In the genomic region with DNA sequence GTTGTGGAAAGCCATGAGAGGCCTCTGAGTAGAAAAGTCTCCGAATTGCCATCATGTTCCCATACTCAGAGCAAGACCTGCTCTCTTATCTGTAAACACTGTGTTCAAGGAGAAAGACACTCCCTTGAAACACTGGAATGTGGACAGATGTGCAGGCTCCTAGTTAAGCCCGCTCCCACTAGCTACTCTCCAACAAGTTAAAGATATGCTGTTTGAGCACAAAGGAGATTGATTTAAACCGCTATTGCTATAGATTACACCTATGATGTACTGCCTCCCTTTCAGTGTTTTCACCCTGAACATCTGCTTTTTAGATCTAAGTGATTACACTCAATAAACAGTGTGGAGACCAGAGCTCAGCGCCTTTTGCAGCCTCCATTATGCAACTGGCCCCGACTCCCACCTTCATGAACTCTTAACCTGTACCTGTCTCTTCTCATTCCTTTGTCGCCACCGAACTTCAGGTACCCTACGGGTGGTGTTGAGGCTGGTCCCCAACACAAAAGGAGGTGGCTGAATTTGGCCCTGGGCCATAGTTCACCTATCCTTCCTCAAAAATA, we compare ENCODE assay signal across 17 cellular contexts. TPM values are rescaled to one million over a fixed set of nuclear protein-coding genes. Genes with fewer than 3 reads are reported as not detected.
DNase-seq lines count a peak whose midpoint lies in the region; ATAC-seq and FAIRE-seq lines count a peak whose summit lies in the region.
"Had no signal": no experiment of that assay in that cellular context is flagged by ENCODE, and none has a peak within 500 bp of the region (broad histone marks: within the 10 kb centered on the region; RNA-seq: fewer than 3 reads in every experiment).

No MANE protein-coding gene starts in this region.

- no peaks in the 10 kb centered on the region for H3K9me3 Mint-ChIP-seq in activated CD4-positive, alpha-beta T cell treated with anti-CD3 and anti-CD28 coated beads, Interleukin-2, amount 10 ng/mL, durations not matched to agents 24 days and 14 days
- no peaks in the 10 kb centered on the region for H3K9me3 Mint-ChIP-seq in T-cell
- H3K9me3 Mint-ChIP-seq: CD14-positive monocyte; CD8-positive, alpha-beta T cell; H9 had no signal

- DNase-seq in activated CD4-positive, alpha-beta T cell treated with anti-CD3 and anti-CD28 coated beads, Interleukin-2, amount 10 ng/mL, durations not matched to agents 24 days and 14 days, result peak; percentile 46
- DNase-seq in activated CD4-positive, alpha-beta T cell treated with anti-CD3 and anti-CD28 coated beads for 4 hours, result no peak
- DNase-seq in T-cell, result no peak
- peak; percentile 13 for DNase-seq in left kidney (ENCODE audit: low read depth, low spot score)
- peak; percentile 47 for DNase-seq in small intestine
- DNase-seq in HUDEP-2 (lab: John Stamatoyannopoulos, UW; ENCODE audit: unreplicated experiment in 76 of 76), result no peak
- no peak for DNase-seq in sciatic nerve (ENCODE audit: low spot score)
- DNase-seq in islet precursor cell, result no peak
- DNase-seq: CD8-positive, alpha-beta T cell; COR-L47; DMS53; GF-D8; GOT3; H9 had no signal

- no peak overlapping the region for H3K27ac Mint-ChIP-seq in activated CD4-positive, alpha-beta T cell treated with anti-CD3 and anti-CD28 coated beads, Interleukin-2, amount 10 ng/mL, durations not matched to agents 24 days and 14 days
- H3K27ac Mint-ChIP-seq in T-cell, result peak overlapping the region; percentile 9 to 19
- H3K27ac Mint-ChIP-seq: CD14-positive monocyte; CD8-positive, alpha-beta T cell; H9 had no signal

- H3K27me3 ChIP-seq in small intestine (ENCODE audit: control insufficient read depth in 2 of 2, insufficient read depth in 2 of 2, low read length in 2 of 2), result no peaks in the 10 kb centered on the region

- no peak overlapping the region for H3K4me3 ChIP-seq in small intestine (ENCODE audit: low read depth in 1 of 2, low read length in 2 of 2)

- peaks cover 0 to 3% of the 10 kb centered on the region in 2 donors for H3K4me1 ChIP-seq in small intestine (ENCODE audit: control insufficient read depth in 2 of 2, insufficient read depth in 1 of 2, low read depth in 1 of 2, low read length in 1 of 2)

- no peaks in the 10 kb centered on the region for H3K27me3 Mint-ChIP-seq in activated CD4-positive, alpha-beta T cell treated with anti-CD3 and anti-CD28 coated beads, Interleukin-2, amount 10 ng/mL, durations not matched to agents 24 days and 14 days
- no peaks in the 10 kb centered on the region for H3K27me3 Mint-ChIP-seq in T-cell

- POLR2A ChIA-PET in T-cell (lab: Charles Lee), result no interaction called here

- peak overlapping the region in 1 of 2 donors; percentile 16 for H3K27ac ChIP-seq in small intestine (ENCODE audit: low read depth in 1 of 2, low read length in 1 of 2)
- H3K27ac ChIP-seq: 22Rv1 had no signal

- no peak overlapping the region for H3K4me3 Mint-ChIP-seq in activated CD4-positive, alpha-beta T cell treated with anti-CD3 and anti-CD28 coated beads, Interleukin-2, amount 10 ng/mL, durations not matched to agents 24 days and 14 days
- no peak overlapping the region for H3K4me3 Mint-ChIP-seq in T-cell
- H3K4me3 Mint-ChIP-seq: CD14-positive monocyte; CD8-positive, alpha-beta T cell; H9 had no signal

- H3K9me3 ChIP-seq in small intestine (ENCODE audit: control insufficient read depth, low read depth), result no peaks in the 10 kb centered on the region

- FAIRE-seq in small intestine (lab: Jason Lieb, UNC), result no peak
- FAIRE-seq: GM19239 had no signal

- intact Hi-C loops in activated CD4-positive, alpha-beta T cell treated with anti-CD3 and anti-CD28 coated beads, Interleukin-2, amount 10 ng/mL, durations not matched to agents 24 days and 14 days (cut with micrococcal nuclease), result no loop called here
- intact Hi-C loops in sciatic nerve (cut with DNase I), result no loop called here

- peaks cover 5% of the 10 kb centered on the region for H3K4me1 Mint-ChIP-seq in activated CD4-positive, alpha-beta T cell treated with anti-CD3 and anti-CD28 coated beads, Interleukin-2, amount 10 ng/mL, durations not matched to agents 24 days and 14 days
- H3K4me1 Mint-ChIP-seq in T-cell, result no peaks in the 10 kb centered on the region
- H3K4me1 Mint-ChIP-seq: CD14-positive monocyte, H9 had no signal

- H3K36me3 Mint-ChIP-seq in activated CD4-positive, alpha-beta T cell treated with anti-CD3 and anti-CD28 coated beads, Interleukin-2, amount 10 ng/mL, durations not matched to agents 24 days and 14 days (ENCODE audit: low read depth), result peaks cover 26% of the 10 kb centered on the region
- H3K36me3 Mint-ChIP-seq in T-cell, result peaks cover 41% of the 10 kb centered on the region

- WGBS in small intestine, 3 donors, result 62 to 80% (median 75%) methylated on average over 8 of the region's 8 CpGs

- ATAC-seq in T-cell (replicated peaks in 1 of 4), result no peak
- ATAC-seq in sciatic nerve, result no peak
- ATAC-seq: CD8-positive, alpha-beta T cell had no signal

- CTCF ChIA-PET in T-cell (lab: Charles Lee), result no interaction called here

- H3K36me3 ChIP-seq in small intestine (ENCODE audit: control insufficient read depth in 2 of 2, insufficient read depth in 2 of 2, low read length in 2 of 2), result peaks cover 4 to 22% of the 10 kb centered on the region in 2 donors

RNA-seq across cellular contexts. Expression of a gene that starts 47.5 kb away (rescaled TPM):
- 26.7 and 27.0 TPM in 2 replicates for total RNA-seq in activated CD4-positive, alpha-beta T cell treated with anti-CD3 and anti-CD28 coated beads, Interleukin-2, amount 10 ng/mL, durations not matched to agents 24 days and 14 days
- total RNA-seq in T-cell, result 10 to 100 TPM; 32.5 to 68.1 (median 52.5) TPM
- polyA plus RNA-seq in small intestine, result 10 to 100 TPM in 1 of 3 donors, 1 to 10 TPM in 2; 4.3 to 12.9 (median 6.7) TPM
- 92.6 TPM for total RNA-seq in sciatic nerve

RNA-seq across cellular contexts. Expression of a gene that starts 58.9 kb away (rescaled TPM):
- total RNA-seq in activated CD4-positive, alpha-beta T cell treated with anti-CD3 and anti-CD28 coated beads, Interleukin-2, amount 10 ng/mL, durations not matched to agents 24 days and 14 days, result 17.8 and 18.8 TPM in 2 replicates
- total RNA-seq in T-cell, result 1 to 10 TPM; 2.1 to 4.1 (median 3.8) TPM
- polyA plus RNA-seq in small intestine, result 10 to 100 TPM in 2 of 3 donors, 1 to 10 TPM in 1; 7.8 to 26.6 (median 23.5) TPM
- 177 TPM for total RNA-seq in sciatic nerve

Comparison
In these comparisons a context has a peak if more than half of its experiments do, and no peak if none do; other contexts are left out.
1. DNase-seq: peak in activated CD4-positive, alpha-beta T cell treated with anti-CD3 and anti-CD28 coated beads, Interleukin-2, amount 10 ng/mL, durations not matched to agents 24 days and 14 days (single experiment), left kidney (single experiment) and small intestine (single experiment); none in activated CD4-positive, alpha-beta T cell treated with anti-CD3 and anti-CD28 coated beads for 4 hours (0 of 2), T-cell (0 of 34), HUDEP-2 (0 of 76), sciatic nerve (single experiment) and islet precursor cell (single experiment).